Comparison of ENCODE assay signal across 9 cellular contexts in genomic region chr6:142013286-142013685, GRCh38.
DNase-seq lines count a peak whose midpoint lies in the region; ATAC-seq and TF ChIP-seq lines count a peak whose summit lies in the region.
"Had no signal": no experiment of that assay in that cellular context is flagged by ENCODE, and none has a peak within 500 bp of the region (broad histone marks: within the 10 kb centered on the region; RNA-seq: fewer than 3 reads in every experiment).

No MANE protein-coding gene starts in this region.

- intact Hi-C loops in cardiac septum (cut with DNase I) = no loop called here

- H3K4me3 ChIP-seq in AG09309 (ENCODE audit: control insufficient read depth, low read depth, low read length) = no peak overlapping the region
- H3K4me3 ChIP-seq: pancreas had no signal

- H3K27ac ChIP-seq in substantia nigra (ENCODE audit: low read depth, low read length, poor library complexity, severe bottlenecking) = no peak overlapping the region
- H3K27ac ChIP-seq: pancreas had no signal

- TF ChIP-seq CTCF in AG09309 (IDR thresholded peaks at IDR 0.05; ENCODE audit: control insufficient read depth, insufficient read depth, low read depth, low read length, missing control alignments) = no peak

- DNase-seq in AG09309 (ENCODE audit: low read depth) (peak; percentile 88), dedifferentiated amniotic fluid mesenchymal stem cell (ENCODE audit: extremely low spot score) (peak; percentile 80), cardiac septum (ENCODE audit: low spot score) (no peak), DMS153 (lab: John Stamatoyannopoulos, UW) (no peak), substantia nigra (lab: John Stamatoyannopoulos, UW) (no peak)
- DNase-seq: pancreas had no signal

- ATAC-seq in GM19467 (IDR thresholded peaks at IDR 0.05; ENCODE audit: unreplicated experiment) (peak; percentile 65), HG03439 (IDR thresholded peaks at IDR 0.05; ENCODE audit: unreplicated experiment) (peak; percentile 90), HG03025 (IDR thresholded peaks at IDR 0.05; ENCODE audit: low FRiP score, unreplicated experiment) (no peak)

Comparison
In these comparisons a context has a peak if more than half of its experiments do, and no peak if none do; other contexts are left out.
1. DNase-seq: peak in AG09309 (single experiment) and dedifferentiated amniotic fluid mesenchymal stem cell (single experiment); none in cardiac septum (single experiment), DMS153 (single experiment) and substantia nigra (0 of 49).